1 cellular context compared by ENCODE assay signal in genomic region chr9:91795500-91796241, GRCh38.
TF ChIP-seq lines count a peak whose summit lies in the region.

No MANE protein-coding gene starts in this region.

TF ChIP-seq in HEK293, 187 proteins besides CTCF, POLR2A, EP300 and RAD21 (continued from another document and continues in another):
- TF ChIP-seq PRDM4 (tag by site-specific recombination; IDR thresholded peaks at IDR 0.05) = no peak
- no peak for TF ChIP-seq ZNF121 (tag by site-specific recombination; IDR thresholded peaks at IDR 0.05)
- no peak for TF ChIP-seq ZBTB1 (tag by site-specific recombination; IDR thresholded peaks at IDR 0.05)
- no peak for TF ChIP-seq ZNF398 (tag by site-specific recombination; IDR thresholded peaks at IDR 0.05)
- no peak for TF ChIP-seq ZNF654 (tag by site-specific recombination; IDR thresholded peaks at IDR 0.05; ENCODE audit: low read depth)
- TF ChIP-seq ZNF394 (tag by site-specific recombination; IDR thresholded peaks at IDR 0.05; ENCODE audit: borderline replicate concordance) = 0 out of 2 replicates have a peak, but pooled peaks have one; percentile 23
- TF ChIP-seq, protein P1, sequence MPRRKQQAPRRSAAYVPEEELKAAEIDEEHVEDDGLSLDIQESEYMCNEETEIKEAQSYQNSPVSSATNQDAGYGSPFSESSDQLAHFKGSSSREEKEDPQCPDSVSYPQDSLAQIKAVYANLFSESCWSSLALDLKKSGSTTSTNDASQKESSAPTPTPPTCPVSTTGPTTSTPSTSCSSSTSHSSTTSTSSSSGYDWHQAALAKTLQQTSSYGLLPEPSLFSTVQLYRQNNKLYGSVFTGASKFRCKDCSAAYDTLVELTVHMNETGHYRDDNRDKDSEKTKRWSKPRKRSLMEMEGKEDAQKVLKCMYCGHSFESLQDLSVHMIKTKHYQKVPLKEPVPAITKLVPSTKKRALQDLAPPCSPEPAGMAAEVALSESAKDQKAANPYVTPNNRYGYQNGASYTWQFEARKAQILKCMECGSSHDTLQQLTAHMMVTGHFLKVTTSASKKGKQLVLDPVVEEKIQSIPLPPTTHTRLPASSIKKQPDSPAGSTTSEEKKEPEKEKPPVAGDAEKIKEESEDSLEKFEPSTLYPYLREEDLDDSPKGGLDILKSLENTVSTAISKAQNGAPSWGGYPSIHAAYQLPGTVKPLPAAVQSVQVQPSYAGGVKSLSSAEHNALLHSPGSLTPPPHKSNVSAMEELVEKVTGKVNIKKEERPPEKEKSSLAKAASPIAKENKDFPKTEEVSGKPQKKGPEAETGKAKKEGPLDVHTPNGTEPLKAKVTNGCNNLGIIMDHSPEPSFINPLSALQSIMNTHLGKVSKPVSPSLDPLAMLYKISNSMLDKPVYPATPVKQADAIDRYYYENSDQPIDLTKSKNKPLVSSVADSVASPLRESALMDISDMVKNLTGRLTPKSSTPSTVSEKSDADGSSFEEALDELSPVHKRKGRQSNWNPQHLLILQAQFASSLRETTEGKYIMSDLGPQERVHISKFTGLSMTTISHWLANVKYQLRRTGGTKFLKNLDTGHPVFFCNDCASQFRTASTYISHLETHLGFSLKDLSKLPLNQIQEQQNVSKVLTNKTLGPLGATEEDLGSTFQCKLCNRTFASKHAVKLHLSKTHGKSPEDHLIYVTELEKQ (tag by site-specific recombination; IDR thresholded peaks at IDR 0.05; ENCODE audit: borderline replicate concordance) = no peak; the same call in 1 of the 2 replicates
- no peak for TF ChIP-seq HOXC10 (CRISPR knock-in tag; IDR thresholded peaks at IDR 0.05)
- TF ChIP-seq ZNF521 (tag by site-specific recombination; IDR thresholded peaks at IDR 0.05) = no peak
- no peak for TF ChIP-seq MYNN (tag by site-specific recombination; IDR thresholded peaks at IDR 0.05; ENCODE audit: borderline replicate concordance)
- TF ChIP-seq ZNF18 (tag by site-specific recombination; IDR thresholded peaks at IDR 0.05) = 0 out of 2 replicates have a peak, but pooled peaks have one; percentile 35
- no peak for TF ChIP-seq ZNF560 (tag by site-specific recombination; IDR thresholded peaks at IDR 0.05; ENCODE audit: borderline replicate concordance)
- TF ChIP-seq HOXA7 (CRISPR knock-in tag; IDR thresholded peaks at IDR 0.05; ENCODE audit: borderline replicate concordance) = no peak
- no peak for TF ChIP-seq ZNF174 (tag by site-specific recombination; IDR thresholded peaks at IDR 0.05)
- TF ChIP-seq ZNF292 (tag by site-specific recombination; IDR thresholded peaks at IDR 0.05; ENCODE audit: borderline replicate concordance, low read depth) = no peak
- no peak for TF ChIP-seq ZNF175 (tag by site-specific recombination; IDR thresholded peaks at IDR 0.05)
- no peak for TF ChIP-seq ZNF707 (tag by site-specific recombination; IDR thresholded peaks at IDR 0.05)
- TF ChIP-seq, protein P2, sequence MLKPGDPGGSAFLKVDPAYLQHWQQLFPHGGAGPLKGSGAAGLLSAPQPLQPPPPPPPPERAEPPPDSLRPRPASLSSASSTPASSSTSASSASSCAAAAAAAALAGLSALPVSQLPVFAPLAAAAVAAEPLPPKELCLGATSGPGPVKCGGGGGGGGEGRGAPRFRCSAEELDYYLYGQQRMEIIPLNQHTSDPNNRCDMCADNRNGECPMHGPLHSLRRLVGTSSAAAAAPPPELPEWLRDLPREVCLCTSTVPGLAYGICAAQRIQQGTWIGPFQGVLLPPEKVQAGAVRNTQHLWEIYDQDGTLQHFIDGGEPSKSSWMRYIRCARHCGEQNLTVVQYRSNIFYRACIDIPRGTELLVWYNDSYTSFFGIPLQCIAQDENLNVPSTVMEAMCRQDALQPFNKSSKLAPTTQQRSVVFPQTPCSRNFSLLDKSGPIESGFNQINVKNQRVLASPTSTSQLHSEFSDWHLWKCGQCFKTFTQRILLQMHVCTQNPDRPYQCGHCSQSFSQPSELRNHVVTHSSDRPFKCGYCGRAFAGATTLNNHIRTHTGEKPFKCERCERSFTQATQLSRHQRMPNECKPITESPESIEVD (tag by site-specific recombination; IDR thresholded peaks at IDR 0.05) = peak; percentile 97
- peak; percentile 93 for TF ChIP-seq FEZF1 (tag by site-specific recombination; IDR thresholded peaks at IDR 0.05)
- peak; percentile 41; the same call in 1 of the 2 replicates for TF ChIP-seq ZFP69B (tag by site-specific recombination; IDR thresholded peaks at IDR 0.05)
- no peak for TF ChIP-seq ZSCAN5A (tag by site-specific recombination; IDR thresholded peaks at IDR 0.05)
- TF ChIP-seq ZBTB17 (tag by site-specific recombination; IDR thresholded peaks at IDR 0.05) = peak; percentile 48
- 0 out of 2 replicates have a peak, but pooled peaks have one; percentile 27 for TF ChIP-seq PATZ1 (tag by site-specific recombination; IDR thresholded peaks at IDR 0.05)
- TF ChIP-seq SCRT1 (tag by site-specific recombination; IDR thresholded peaks at IDR 0.05; ENCODE audit: borderline replicate concordance) = peak; percentile 58; the same call in 1 of the 2 replicates
- no peak for TF ChIP-seq ZNF248 (tag by site-specific recombination; IDR thresholded peaks at IDR 0.05)
- peak; percentile 43; the same call in 1 of the 2 replicates for TF ChIP-seq TCF7L2 (IDR thresholded peaks at IDR 0.05; ENCODE audit: borderline replicate concordance, low read depth, low read length)
- TF ChIP-seq ZNF473 (tag by site-specific recombination; IDR thresholded peaks at IDR 0.05) = no peak
- no peak for TF ChIP-seq ZBTB44 (tag by site-specific recombination; IDR thresholded peaks at IDR 0.05)
- TF ChIP-seq WT1 (tag by site-specific recombination; IDR thresholded peaks at IDR 0.05) = peak; percentile 57; the same call in 1 of the 2 replicates
- TF ChIP-seq, protein P3, sequence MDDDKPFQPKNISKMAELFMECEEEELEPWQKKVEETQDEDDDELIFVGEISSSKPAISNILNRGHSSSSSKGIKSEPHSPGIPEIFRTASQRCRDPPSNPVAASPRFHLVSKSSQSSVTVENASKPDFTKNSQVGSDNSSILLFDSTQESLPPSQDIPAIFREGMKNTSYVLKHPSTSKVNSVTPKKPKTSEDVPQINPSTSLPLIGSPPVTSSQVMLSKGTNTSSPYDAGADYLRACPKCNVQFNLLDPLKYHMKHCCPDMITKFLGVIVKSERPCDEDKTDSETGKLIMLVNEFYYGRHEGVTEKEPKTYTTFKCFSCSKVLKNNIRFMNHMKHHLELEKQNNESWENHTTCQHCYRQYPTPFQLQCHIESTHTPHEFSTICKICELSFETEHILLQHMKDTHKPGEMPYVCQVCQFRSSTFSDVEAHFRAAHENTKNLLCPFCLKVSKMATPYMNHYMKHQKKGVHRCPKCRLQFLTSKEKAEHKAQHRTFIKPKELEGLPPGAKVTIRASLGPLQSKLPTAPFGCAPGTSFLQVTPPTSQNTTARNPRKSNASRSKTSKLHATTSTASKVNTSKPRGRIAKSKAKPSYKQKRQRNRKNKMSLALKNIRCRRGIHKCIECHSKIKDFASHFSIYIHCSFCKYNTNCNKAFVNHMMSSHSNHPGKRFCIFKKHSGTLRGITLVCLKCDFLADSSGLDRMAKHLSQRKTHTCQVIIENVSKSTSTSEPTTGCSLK (tag by site-specific recombination; IDR thresholded peaks at IDR 0.05) = no peak
- TF ChIP-seq KLF7 (tag by site-specific recombination; IDR thresholded peaks at IDR 0.05; ENCODE audit: borderline replicate concordance) = no peak
- peak; percentile 69; the same call in 1 of the 2 replicates for TF ChIP-seq ZBTB48 (tag by site-specific recombination; IDR thresholded peaks at IDR 0.05)
- TF ChIP-seq ZNF596 (tag by site-specific recombination; IDR thresholded peaks at IDR 0.05) = no peak
- no peak for TF ChIP-seq ZNF830 (tag by site-specific recombination; IDR thresholded peaks at IDR 0.05; ENCODE audit: low read depth)
- TF ChIP-seq GFI1B (tag by site-specific recombination; IDR thresholded peaks at IDR 0.05) = 0 out of 2 replicates have a peak, but pooled peaks have one; percentile 16
